In the genomic region with DNA sequence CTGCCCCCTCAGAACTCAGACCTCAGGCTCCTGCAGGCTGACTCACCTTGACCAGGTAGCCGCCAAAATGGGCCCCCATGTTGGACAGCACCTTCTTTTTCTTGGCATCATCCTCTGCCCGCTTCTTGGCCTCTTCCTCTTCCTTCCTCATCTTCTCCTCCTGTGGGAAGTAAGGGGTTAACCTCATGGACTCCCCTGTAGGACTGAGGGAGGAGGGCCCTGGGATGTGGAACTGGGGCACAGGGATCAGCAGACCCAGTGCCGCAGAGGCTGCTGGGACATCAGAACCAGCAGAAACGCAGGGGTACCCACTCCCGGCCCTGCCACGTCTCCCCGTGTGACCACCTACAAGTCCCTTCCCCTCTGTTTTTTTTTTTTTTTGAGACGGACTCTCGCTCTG, we compare ENCODE assay signal across 35 cellular contexts. TPM values are rescaled to one million over a fixed set of nuclear protein-coding genes. Genes with fewer than 3 reads are reported as not detected.
"Had no signal": no experiment of that assay in that cellular context is flagged by ENCODE, and none has a peak within 500 bp of the region (broad histone marks: within the 10 kb centered on the region; RNA-seq: fewer than 3 reads in every experiment).

No MANE protein-coding gene starts in this region.

- H3K36me3 Mint-ChIP-seq: activated CD8-positive, alpha-beta memory T cell treated with anti-CD3 and anti-CD28 coated beads, Interleukin-2, amount 10 ng/mL, durations not matched to agents 7 days and 5 days; activated naive CD4-positive, alpha-beta T cell treated with anti-CD3 and anti-CD28 coated beads, Interleukin-2, amount 50 U/mL, for 24 hours; activated naive CD8-positive, alpha-beta T cell treated with anti-CD3 and anti-CD28 coated beads, Interleukin-2, amount 10 ng/mL, durations not matched to agents 7 days and 5 days had no signal

- H3K4me2 ChIP-seq: PC-9 had no signal

- H3K36me3 ChIP-seq: ascending aorta, cardiac muscle cell had no signal

- DNase-seq: activated CD4-positive, alpha-beta memory T cell treated with anti-CD3 and anti-CD28 coated beads, Interleukin-2, amount 10 ng/mL, durations not matched to agents 7 days and 5 days; activated CD4-positive, alpha-beta T cell treated with anti-CD3 and anti-CD28 coated beads for 1 hour; activated CD4-positive, alpha-beta T cell treated with anti-CD3 and anti-CD28 coated beads for 48 hours; activated CD4-positive, CD25-positive, alpha-beta regulatory T cell; activated CD8-positive, alpha-beta memory T cell treated with anti-CD3 and anti-CD28 coated beads for 24 hours; activated CD8-positive, alpha-beta memory T cell treated with anti-CD3 and anti-CD28 coated beads, Interleukin-2, amount 10 ng/mL, durations not matched to agents 7 days and 5 days; activated CD8-positive, alpha-beta memory T cell treated with anti-CD3 and anti-CD28 coated beads, Interleukin-2, amount 50 U/mL, for 48 hours; activated effector memory CD4-positive, alpha-beta T cell treated with Interleukin-2 at 50 U/mL for 16 hours; activated naive CD8-positive, alpha-beta T cell treated with anti-CD3 and anti-CD28 coated beads, Interleukin-2, amount 10 ng/mL, durations not matched to agents 7 days and 5 days; activated T-cell treated with anti-CD3 and anti-CD28 coated beads, Interleukin-2, amount 50 U/mL, for 48 hours; MM.1S; MV-4-11; NCI-H1092; NCI-H1436 treated with DMSO at 0.1 percent for 48 hours; NCI-H1694 treated with DMSO at 0.1 percent for 48 hours; NCI-H2029; NCI-H510A; NCI-H526; NCI-H748 treated with DMSO at 0.1 percent for 48 hours; NK-92 treated with Interleukin-12 subunit alpha and Interleukin-12 subunit beta, amount 100 ng/mL, for 24 hours; PC-9; SW 1271; T-helper 1 cell; T1000; WERI-Rb-1 had no signal

- H2AFZ ChIP-seq: PC-9 had no signal

- H3K4me3 ChIP-seq: ascending aorta, cardiac muscle cell, PC-9 had no signal

- H3K27ac Mint-ChIP-seq: activated CD4-positive, alpha-beta memory T cell treated with anti-CD3 and anti-CD28 coated beads, Interleukin-2, amount 10 ng/mL, durations not matched to agents 7 days and 5 days; activated CD8-positive, alpha-beta memory T cell treated with anti-CD3 and anti-CD28 coated beads, Interleukin-2, amount 10 ng/mL, durations not matched to agents 7 days and 5 days; activated naive CD4-positive, alpha-beta T cell treated with anti-CD3 and anti-CD28 coated beads, Interleukin-2, amount 50 U/mL, for 24 hours; activated naive CD8-positive, alpha-beta T cell treated with anti-CD3 and anti-CD28 coated beads, Interleukin-2, amount 10 ng/mL, durations not matched to agents 7 days and 5 days had no signal

- H3K9me3 Mint-ChIP-seq: activated CD4-positive, alpha-beta memory T cell treated with anti-CD3 and anti-CD28 coated beads, Interleukin-2, amount 10 ng/mL, durations not matched to agents 7 days and 5 days; activated naive CD4-positive, alpha-beta T cell treated with anti-CD3 and anti-CD28 coated beads, Interleukin-2, amount 50 U/mL, for 24 hours; activated naive CD8-positive, alpha-beta T cell treated with anti-CD3 and anti-CD28 coated beads, Interleukin-2, amount 10 ng/mL, durations not matched to agents 7 days and 5 days; central memory CD8-positive, alpha-beta T cell had no signal

- H3K27ac ChIP-seq: ascending aorta, cardiac muscle cell, PC-9, RWPE1 had no signal

- H3K4me3 Mint-ChIP-seq: activated CD4-positive, alpha-beta memory T cell treated with anti-CD3 and anti-CD28 coated beads, Interleukin-2, amount 10 ng/mL, durations not matched to agents 7 days and 5 days; activated CD8-positive, alpha-beta memory T cell treated with anti-CD3 and anti-CD28 coated beads, Interleukin-2, amount 10 ng/mL, durations not matched to agents 7 days and 5 days; activated naive CD4-positive, alpha-beta T cell treated with anti-CD3 and anti-CD28 coated beads, Interleukin-2, amount 50 U/mL, for 24 hours; activated naive CD8-positive, alpha-beta T cell treated with anti-CD3 and anti-CD28 coated beads, Interleukin-2, amount 10 ng/mL, durations not matched to agents 7 days and 5 days; central memory CD8-positive, alpha-beta T cell had no signal

- H3K9me3 ChIP-seq: ascending aorta had no signal

- ATAC-seq: activated CD8-positive, alpha-beta memory T cell treated with anti-CD3 and anti-CD28 coated beads, Interleukin-2, amount 10 ng/mL, durations not matched to agents 7 days and 5 days; Right ventricle myocardium inferior had no signal

- FAIRE-seq: RCC 7860 had no signal

- H3K27me3 ChIP-seq: cardiac muscle cell had no signal

RNA-seq across cellular contexts. Expression of gene TNNT1, which starts 11.1 kb away (rescaled TPM):
- total RNA-seq: activated naive CD8-positive, alpha-beta T cell treated with anti-CD3 and anti-CD28 coated beads, Interleukin-2, amount 10 ng/mL, durations not matched to agents 7 days and 5 days; ascending aorta had no signal

RNA-seq across cellular contexts. Expression of gene TNNI3, which starts 19.6 kb away (rescaled TPM):
- total RNA-seq: activated CD4-positive, alpha-beta memory T cell treated with anti-CD3 and anti-CD28 coated beads, Interleukin-2, amount 10 ng/mL, durations not matched to agents 7 days and 5 days; activated CD8-positive, alpha-beta memory T cell treated with anti-CD3 and anti-CD28 coated beads, Interleukin-2, amount 10 ng/mL, durations not matched to agents 7 days and 5 days; activated naive CD8-positive, alpha-beta T cell treated with anti-CD3 and anti-CD28 coated beads, Interleukin-2, amount 10 ng/mL, durations not matched to agents 7 days and 5 days; ascending aorta; chondrocyte; T-helper 2 cell treated with Interferon-gamma antibody and Interleukin-4, amounts not matched to agents 100 ng/mL and 5 ng/mL, for 36 hours had no signal

RNA-seq across cellular contexts. Expression of gene DNAAF3, which starts 28.5 kb away (rescaled TPM):
- total RNA-seq: activated CD4-positive, alpha-beta memory T cell treated with anti-CD3 and anti-CD28 coated beads, Interleukin-2, amount 10 ng/mL, durations not matched to agents 7 days and 5 days; ascending aorta had no signal

RNA-seq across cellular contexts. Expression of gene SYT5, which starts 42.2 kb away (rescaled TPM):
- total RNA-seq: activated CD4-positive, alpha-beta memory T cell treated with anti-CD3 and anti-CD28 coated beads, Interleukin-2, amount 10 ng/mL, durations not matched to agents 7 days and 5 days; activated CD8-positive, alpha-beta memory T cell treated with anti-CD3 and anti-CD28 coated beads, Interleukin-2, amount 10 ng/mL, durations not matched to agents 7 days and 5 days; ascending aorta; LHCN-M2; Right ventricle myocardium inferior; T-helper 2 cell treated with Interferon-gamma antibody and Interleukin-4, amounts not matched to agents 100 ng/mL and 5 ng/mL, for 36 hours had no signal
- polyA plus RNA-seq: cardiac muscle cell had no signal
